Comparison of ENCODE assay signal across 8 cellular contexts in genomic region chr1:31182352-31182751, GRCh38. TPM values are rescaled to one million over a fixed set of nuclear protein-coding genes. Genes with fewer than 3 reads are reported as not detected.
DNase-seq lines count a peak whose midpoint lies in the region; ATAC-seq and TF ChIP-seq lines count a peak whose summit lies in the region.

No MANE protein-coding gene starts in this region.

- WGBS in esophagus squamous epithelium, 2 donors, result 3 to 4% methylated on average over 8 of the region's 18 CpGs

- peaks cover 29 to 35% of the 10 kb centered on the region in 2 donors for H3K27me3 Mint-ChIP-seq in natural killer cell (ENCODE audit: low read depth in 2 of 2)

- peak overlapping the region in 3 of 4 donors; percentile 53 to 82 (median 75) for H3K27ac ChIP-seq in esophagus squamous epithelium

- H3K4me3 ChIP-seq in esophagus squamous epithelium, result peak overlapping the region in 3 of 4 donors; percentile 19 to 40 (median 32)

- peaks cover 0 to 9% of the 10 kb centered on the region in 2 donors for H3K4me1 Mint-ChIP-seq in natural killer cell

- H3K4me1 ChIP-seq in esophagus squamous epithelium, result peaks cover 13 to 25% (median 13%) of the 10 kb centered on the region in 3 donors

- H3K9me3 ChIP-seq in esophagus squamous epithelium, result no peaks in the 10 kb centered on the region

- TF ChIP-seq CTCF in esophagus squamous epithelium (IDR thresholded peaks at IDR 0.05) (peak in 3 of 6 experiments; percentile 24 to 71 (median 30)), natural killer cell (IDR thresholded peaks at IDR 0.05) (no peak)

- intact Hi-C loops in esophagus squamous epithelium (cut with DNase I), result loop anchor here (10.0 kb wide), 1 partner anchor 362 kb away; no protein-coding TSS in a partner anchor
- intact Hi-C loops in natural killer cell (cut with micrococcal nuclease), result no loop called here

- no peaks in the 10 kb centered on the region for H3K9me3 Mint-ChIP-seq in natural killer cell

- H3K27me3 ChIP-seq in esophagus squamous epithelium, result peaks cover 0 to 72% (median 0%) of the 10 kb centered on the region in 4 donors

- no peaks in the 10 kb centered on the region for H3K36me3 Mint-ChIP-seq in natural killer cell

- H3K36me3 ChIP-seq in esophagus squamous epithelium, result no peaks in the 10 kb centered on the region

- no peak for TF ChIP-seq POLR2A in esophagus squamous epithelium (IDR thresholded peaks at IDR 0.05)

- ATAC-seq in natural killer cell (peak; percentile 43 to 75 (median 69)), HG03025 (IDR thresholded peaks at IDR 0.05; ENCODE audit: low FRiP score, unreplicated experiment) (no peak)

- H3K4me3 Mint-ChIP-seq in natural killer cell, result peak overlapping the region; percentile 42

- no peak overlapping the region for H3K27ac Mint-ChIP-seq in natural killer cell

- DNase-seq in activated gamma-delta T cell treated with Interleukin-2 at 50 U/mL for 16 hours (peak; percentile 51), activated gamma-delta T cell (lab: John Stamatoyannopoulos, UW) (no peak), NOMO-1 treated with DMSO at 0.1 percent for 48 hours (lab: John Stamatoyannopoulos, UW; ENCODE audit: unreplicated experiment) (peak; percentile 45), activated T-cell treated with anti-CD3 and anti-CD28 coated beads for 4 hours (peak; percentile 12), esophagus squamous epithelium (lab: John Stamatoyannopoulos, UW) (peak; percentile 10), natural killer cell (peak; percentile 47), superior temporal gyrus (ENCODE audit: extremely low spot score) (peak; percentile 45)

RNA-seq across cellular contexts. Expression of gene NKAIN1, which starts 57.3 kb away (rescaled TPM):
- total RNA-seq in esophagus squamous epithelium, result under 1 TPM in 3 of 4 donors, not detected in 1; 0.09 to 0.30 (median 0.12) TPM
- total RNA-seq in natural killer cell, result not detected
